In the genomic region with DNA sequence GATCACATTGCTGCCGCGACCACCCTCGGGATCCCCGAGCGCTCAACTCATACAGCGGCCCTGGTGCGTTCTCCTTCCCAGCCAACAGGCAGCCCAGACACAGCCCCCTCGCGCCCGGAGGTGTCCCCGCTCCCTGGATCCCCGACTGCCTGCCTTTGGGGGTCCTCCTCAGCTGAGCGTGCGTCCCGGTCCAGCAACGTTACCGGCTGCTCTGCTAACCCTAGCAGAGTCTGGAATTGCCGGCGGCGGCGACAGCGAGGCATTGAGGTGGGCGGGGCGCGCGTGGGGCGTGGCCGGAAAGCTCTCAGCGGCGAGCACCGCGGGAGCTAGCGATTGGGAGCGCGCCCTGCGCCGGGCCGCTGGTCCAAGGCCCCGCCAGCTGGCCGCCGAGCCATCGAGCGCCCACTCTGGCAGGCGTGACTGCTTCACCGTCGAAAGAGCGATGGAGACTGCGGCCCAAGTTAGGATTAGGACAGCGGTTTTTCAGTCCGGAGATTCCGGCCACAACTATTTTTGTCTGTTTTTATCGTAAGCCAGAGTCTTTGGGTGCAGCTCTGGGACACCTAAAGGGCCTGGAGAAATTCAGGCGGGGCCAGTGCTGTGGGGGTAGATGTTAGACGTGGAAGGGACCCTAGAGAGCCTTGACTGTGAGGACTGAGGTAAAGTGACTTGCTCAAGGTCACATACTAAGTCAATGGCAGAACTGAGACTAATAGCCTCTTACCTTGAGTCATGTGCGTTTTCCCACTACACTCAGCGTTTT, we compare ENCODE assay signal across 8 cellular contexts.
DNase-seq lines count a peak whose midpoint lies in the region; TF ChIP-seq lines count a peak whose summit lies in the region.

A gene (minus strand): TSS at position 232 of the 763 bp plus-strand sequence. CDS start 17,575 bp downstream, outside the sequence.

- no peaks in the 10 kb centered on the region for H3K4me1 ChIP-seq in effector memory CD4-positive, alpha-beta T cell (ENCODE audit: control insufficient read depth, insufficient read depth, low read length, poor library complexity, severe bottlenecking)

- no peaks in the 10 kb centered on the region for H3K9me3 ChIP-seq in effector memory CD4-positive, alpha-beta T cell (ENCODE audit: control insufficient read depth, low read length)

- no peaks in the 10 kb centered on the region for H3K36me3 ChIP-seq in effector memory CD4-positive, alpha-beta T cell (ENCODE audit: control insufficient read depth, insufficient read depth, low read length)

- H3K27ac ChIP-seq in effector memory CD4-positive, alpha-beta T cell (ENCODE audit: insufficient read depth, low read length, poor library complexity, severe bottlenecking), result peak within 1 kb of the TSS; percentile 62

- TF ChIP-seq CTCF in GM20000 (IDR thresholded peaks at IDR 0.05; ENCODE audit: extremely low read depth, missing control alignments), result peak; percentile 18

- peak; percentile 79 for DNase-seq in COR-L47 (lab: John Stamatoyannopoulos, UW)
- DNase-seq in GM20000 (ENCODE audit: low spot score), result peak; percentile 97
- DNase-seq in HS-5 (ENCODE audit: low read depth), result peak; percentile 67
- DNase-seq in NK-92 (lab: John Stamatoyannopoulos, UW; ENCODE audit: unreplicated experiment), result peak; percentile 30
- peak; percentile 96 for DNase-seq in activated CD8-positive, alpha-beta memory T cell treated with anti-CD3 and anti-CD28 coated beads for 24 hours
- peak; percentile 79 to 85 (median 83) for DNase-seq in effector memory CD4-positive, alpha-beta T cell
- DNase-seq in medulla oblongata (ENCODE audit: extremely low spot score), result peak; percentile 94
- DNase-seq in stimulated activated CD4-positive, alpha-beta T cell treated with anti-CD3 and anti-CD28 coated beads, TNF-alpha, amount 100 ng/mL, for 48 hours (ENCODE audit: low read depth in 3 of 3), result peak; percentile 82 to 90 (median 88)

- H3K27me3 ChIP-seq in effector memory CD4-positive, alpha-beta T cell (replicated peaks; ENCODE audit: control insufficient read depth, insufficient read depth, low read length, poor library complexity, severe bottlenecking), result no peaks in the 10 kb centered on the region

- peak within 1 kb of the TSS; percentile 84 for H3K4me3 ChIP-seq in effector memory CD4-positive, alpha-beta T cell (ENCODE audit: insufficient read depth, low read depth, low read length, poor library complexity, severe bottlenecking)

Comparison
In these comparisons a context has a peak if more than half of its experiments do, and no peak if none do; other contexts are left out.
1. Peak in every context shown above with its lines: DNase-seq, H3K4me3 ChIP-seq and H3K27ac ChIP-seq.
2. DNase-seq: peak in every context shown above with its lines; median percentile 97 in GM20000; 96 in activated CD8-positive, alpha-beta memory T cell treated with anti-CD3 and anti-CD28 coated beads for 24 hours; 94 in medulla oblongata; 88 in stimulated activated CD4-positive, alpha-beta T cell treated with anti-CD3 and anti-CD28 coated beads, TNF-alpha, amount 100 ng/mL, for 48 hours; 83 in effector memory CD4-positive, alpha-beta T cell; 79 in COR-L47; 67 in HS-5; 30 in NK-92.